Comparison of ENCODE assay signal across 8 cellular contexts in genomic region chr11:46345131-46345597, GRCh38.
DNase-seq lines count a peak whose midpoint lies in the region; TF ChIP-seq lines count a peak whose summit lies in the region.

No MANE protein-coding gene starts in this region.

- H3K9ac ChIP-seq in parathyroid adenoma = no peak overlapping the region

- TF ChIP-seq CTCF in epithelial cell of esophagus (IDR thresholded peaks at IDR 0.05; ENCODE audit: insufficient read depth, low read depth, low read length, missing control alignments) (peak; percentile 26), parathyroid adenoma (IDR thresholded peaks at IDR 0.05) (no peak)

- H3K4me2 ChIP-seq in parathyroid adenoma (ENCODE audit: low read length) = peak overlapping the region; percentile 38

- no peaks in the 10 kb centered on the region for H3K9me3 ChIP-seq in parathyroid adenoma (ENCODE audit: control insufficient read depth, low read length)

- H3K36me3 ChIP-seq in parathyroid adenoma (ENCODE audit: control insufficient read depth, insufficient read depth, low read length) = no peaks in the 10 kb centered on the region

- H3K27me3 ChIP-seq in parathyroid adenoma (ENCODE audit: control insufficient read depth, insufficient read depth, low read length) = no peaks in the 10 kb centered on the region

- H3K4me3 ChIP-seq in epithelial cell of esophagus (ENCODE audit: low read length) = peak overlapping the region; percentile 51
- H3K4me3 ChIP-seq in parathyroid adenoma (ENCODE audit: low read depth, low read length) = peak overlapping the region; percentile 42

- H3K27ac ChIP-seq in parathyroid adenoma = no peak overlapping the region

- no peak overlapping the region for H2AFZ ChIP-seq in parathyroid adenoma

- DNase-seq in NCI-H1417 (lab: John Stamatoyannopoulos, UW) (peak; percentile 30 to 83 (median 49)), NCI-H1417 treated with DMSO at 0.1 percent for 48 hours (lab: John Stamatoyannopoulos, UW) (no peak), OCI-M1 (lab: John Stamatoyannopoulos, UW) (peak; percentile 69), epithelial cell of esophagus (ENCODE audit: low read depth) (peak; percentile 92), NCI-H1930 (lab: John Stamatoyannopoulos, UW) (no peak), glomerular visceral epithelial cell (ENCODE audit: extremely low spot score) (no peak), putamen (ENCODE audit: low spot score) (no peak)

- peaks cover 11% of the 10 kb centered on the region for H3K79me2 ChIP-seq in parathyroid adenoma

- H3K4me1 ChIP-seq in parathyroid adenoma = no peaks in the 10 kb centered on the region

Comparison
In these comparisons a context has a peak if more than half of its experiments do, and no peak if none do; other contexts are left out.
1. DNase-seq: peak in NCI-H1417 (3 of 3), OCI-M1 (single experiment) and epithelial cell of esophagus (single experiment); none in NCI-H1417 treated with DMSO at 0.1 percent for 48 hours (single experiment), NCI-H1930 (0 of 2), glomerular visceral epithelial cell (single experiment) and putamen (single experiment).